9 cellular contexts compared by ENCODE assay signal in the genomic region with DNA sequence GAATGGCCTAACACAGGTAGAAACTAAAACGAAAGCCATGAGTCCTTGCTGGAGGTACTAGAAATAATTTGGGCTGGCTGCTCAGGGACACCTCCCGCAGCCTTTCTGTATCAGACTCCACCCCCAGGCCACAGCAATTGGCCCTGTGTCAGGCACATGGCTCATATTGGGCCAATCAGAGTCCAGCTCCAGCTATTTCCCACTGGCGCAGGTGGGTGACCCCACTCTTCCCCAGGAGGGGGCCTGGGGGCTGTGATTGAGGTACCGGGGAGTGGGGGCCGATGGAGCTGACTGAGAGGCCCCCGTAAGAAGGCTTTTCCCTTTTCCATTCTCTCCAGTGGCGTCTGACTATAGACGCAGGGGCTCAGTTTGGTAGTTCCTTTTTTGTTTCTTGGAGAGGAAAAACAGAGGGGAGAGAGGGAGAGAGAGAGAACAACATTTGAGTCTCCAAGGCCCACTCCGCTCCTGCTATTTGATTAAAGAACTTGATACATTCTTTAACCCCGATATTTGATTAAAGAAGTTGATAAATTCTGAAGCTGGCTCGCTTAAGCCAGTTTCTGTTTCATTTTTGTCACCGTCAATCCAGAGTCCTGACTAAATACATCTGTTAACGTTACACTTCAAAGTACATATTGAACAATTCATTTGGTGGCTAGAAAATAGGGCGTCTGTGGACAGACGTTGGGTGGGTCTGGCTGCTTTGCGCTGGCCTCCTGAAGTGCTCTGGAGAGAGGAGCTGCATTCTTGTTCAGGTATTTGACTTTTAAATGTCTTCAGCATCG. TPM values are rescaled to one million over a fixed set of nuclear protein-coding genes. Genes with fewer than 3 reads are reported as not detected.
DNase-seq lines count a peak whose midpoint lies in the region; ATAC-seq and TF ChIP-seq lines count a peak whose summit lies in the region.
"Had no signal": no experiment of that assay in that cellular context is flagged by ENCODE, and none has a peak within 500 bp of the region (broad histone marks: within the 10 kb centered on the region; RNA-seq: fewer than 3 reads in every experiment).

No MANE protein-coding gene starts in this region.

- H3K9ac ChIP-seq in fibroblast of lung (ENCODE audit: insufficient read depth, low read length) (no peak overlapping the region), subcutaneous abdominal adipose tissue (ENCODE audit: low read length in 5 of 5) (peak overlapping the region in 2 of 5 donors; percentile 4 to 24), mesenchymal stem cell (ENCODE audit: low read length) (no peak overlapping the region)

- no peak overlapping the region for H3K4ac ChIP-seq in mesenchymal stem cell (ENCODE audit: low read depth in 1 of 2, low read length in 2 of 2)

- H2BK15ac ChIP-seq in mesenchymal stem cell (ENCODE audit: low read depth, poor library complexity, severe bottlenecking): no peak overlapping the region

- no peaks in the 10 kb centered on the region for H3K36me3 Mint-ChIP-seq in GM23338 (ENCODE audit: low read depth)

- DNase-seq in GM23338 (ENCODE audit: low spot score): no peak
- peak; percentile 25 for DNase-seq in activated CD4-positive, alpha-beta T cell treated with anti-CD3 and anti-CD28 coated beads, Interleukin-2, amount 50 U/mL, for 1 hour
- DNase-seq in fibroblast of lung (ENCODE audit: low read depth in 2 of 2): no peak
- no peak for DNase-seq in mesenchymal stem cell
- DNase-seq in Right ventricle myocardium inferior (ENCODE audit: missing footprints): no peak
- no peak for DNase-seq in prostate gland (ENCODE audit: low spot score)

- H3K4me2 ChIP-seq in GM23338 (no peak overlapping the region), fibroblast of lung (ENCODE audit: extremely low read depth, insufficient read depth, low read length) (peak overlapping the region; percentile 58), mesenchymal stem cell (ENCODE audit: low read length, poor library complexity, severe bottlenecking) (no peak overlapping the region)

- H3K23ac ChIP-seq in mesenchymal stem cell (ENCODE audit: low read length in 2 of 2): no peak overlapping the region

- H3K4me3 ChIP-seq in GM23338 (no peak overlapping the region), fibroblast of lung (replicated peaks in 1 of 4; ENCODE audit: control extremely low read depth in 1 of 4, insufficient read depth in 1 of 4, low read depth in 3 of 4, low read length in 4 of 4) (peak overlapping the region in 2 of 4 experiments; percentile 4 to 17), subcutaneous abdominal adipose tissue (ENCODE audit: low read depth in 1 of 5, low read length in 5 of 5) (peak overlapping the region in 4 of 5 donors; percentile 10 to 20 (median 16)), mesenchymal stem cell (ENCODE audit: insufficient read depth in 1 of 2, low read depth in 1 of 2, low read length in 2 of 2) (peak overlapping the region in 1 of 2 experiments; percentile 49), prostate gland (no peak overlapping the region)

- H3K79me1 ChIP-seq in mesenchymal stem cell (replicated peaks; ENCODE audit: low read length, poor library complexity, severe bottlenecking): no peaks in the 10 kb centered on the region

- peaks cover 2% of the 10 kb centered on the region for H3K27me3 Mint-ChIP-seq in GM23338 (ENCODE audit: insufficient read depth, low read depth, poor library complexity)

- WGBS in mesenchymal stem cell: 91% methylated on average over 13 of the region's 17 CpGs
- 55% methylated on average over 17 of the region's 17 CpGs for WGBS in prostate gland

- TF ChIP-seq CTCF in GM23338 (conservative IDR thresholded peaks at IDR 0.05; ENCODE audit: low read depth in 2 of 2) (no peak), fibroblast of lung (conservative IDR thresholded peaks at IDR 0.05 in 1 of 2, IDR thresholded peaks at IDR 0.05 in 1 of 2; ENCODE audit: low read depth in 1 of 2, low read length in 2 of 2) (no peak), prostate gland (IDR thresholded peaks at IDR 0.05) (no peak)

- no peaks in the 10 kb centered on the region for H3K9me3 ChIP-seq in fibroblast of lung (ENCODE audit: control insufficient read depth, insufficient read depth, low read depth, low read length)
- no peaks in the 10 kb centered on the region for H3K9me3 ChIP-seq in subcutaneous abdominal adipose tissue (ENCODE audit: control insufficient read depth in 5 of 5, low read length in 5 of 5)
- no peaks in the 10 kb centered on the region for H3K9me3 ChIP-seq in mesenchymal stem cell (ENCODE audit: control insufficient read depth, low read length)
- no peaks in the 10 kb centered on the region for H3K9me3 ChIP-seq in prostate gland

- no peak overlapping the region for H4K8ac ChIP-seq in mesenchymal stem cell (ENCODE audit: low read length)

- H4K20me1 ChIP-seq in GM23338 (replicated peaks; ENCODE audit: insufficient read depth) (no peaks in the 10 kb centered on the region), fibroblast of lung (ENCODE audit: control insufficient read depth, extremely low read depth, insufficient read depth, low read length) (no peaks in the 10 kb centered on the region)

- no peaks in the 10 kb centered on the region for H3K9me2 ChIP-seq in GM23338 (ENCODE audit: insufficient read depth)

- no peak overlapping the region for H4K91ac ChIP-seq in mesenchymal stem cell (ENCODE audit: low read length)

- no peaks in the 10 kb centered on the region for H3K27me3 ChIP-seq in GM23338 (ENCODE audit: insufficient read depth)
- H3K27me3 ChIP-seq in fibroblast of lung (ENCODE audit: control insufficient read depth, insufficient read depth, low read length): no peaks in the 10 kb centered on the region
- H3K27me3 ChIP-seq in subcutaneous abdominal adipose tissue (ENCODE audit: control insufficient read depth in 5 of 5, insufficient read depth in 4 of 5, low read length in 5 of 5): peaks cover 9 to 15% (median 14%) of the 10 kb centered on the region in 5 donors
- peaks cover 0 to 4% of the 10 kb centered on the region in 2 experiments for H3K27me3 ChIP-seq in mesenchymal stem cell (ENCODE audit: control insufficient read depth in 1 of 2, insufficient read depth in 1 of 2, low read length in 2 of 2)
- no peaks in the 10 kb centered on the region for H3K27me3 ChIP-seq in prostate gland (replicated peaks; ENCODE audit: insufficient read depth)

- H3K27ac ChIP-seq in GM23338 (ENCODE audit: low read depth): no peak overlapping the region
- H3K27ac ChIP-seq in fibroblast of lung (ENCODE audit: insufficient read depth, low read length): no peak overlapping the region
- H3K27ac ChIP-seq in subcutaneous abdominal adipose tissue (ENCODE audit: low read depth, low read length): no peak overlapping the region
- no peak overlapping the region for H3K27ac ChIP-seq in mesenchymal stem cell (ENCODE audit: low read length, poor library complexity, severe bottlenecking)
- H3K27ac ChIP-seq in prostate gland: peak overlapping the region in 1 of 2 donors; percentile 23

- no peak overlapping the region for H2BK5ac ChIP-seq in mesenchymal stem cell (ENCODE audit: low read depth, low read length, poor library complexity, severe bottlenecking)

- no peak overlapping the region for H3K18ac ChIP-seq in mesenchymal stem cell (ENCODE audit: low read depth in 1 of 2, low read length in 2 of 2)

- H3K14ac ChIP-seq in mesenchymal stem cell (ENCODE audit: low read length in 2 of 2): no peak overlapping the region

- H2AFZ ChIP-seq in GM23338 (peak overlapping the region; percentile 1; the same call in 1 of the 2 replicates), fibroblast of lung (ENCODE audit: low read length) (no peak overlapping the region), mesenchymal stem cell (ENCODE audit: low read depth, low read length) (no peak overlapping the region)

- no peaks in the 10 kb centered on the region for H3F3A ChIP-seq in GM23338 (replicated peaks; ENCODE audit: low read depth)

- peaks cover 2% of the 10 kb centered on the region; the same call in 1 of the 3 replicates for H3K9me3 Mint-ChIP-seq in GM23338

- no peak overlapping the region for H2BK12ac ChIP-seq in mesenchymal stem cell (ENCODE audit: low read length in 2 of 2)

- H3K4me1 ChIP-seq in GM23338 (ENCODE audit: insufficient read depth) (no peaks in the 10 kb centered on the region), fibroblast of lung (ENCODE audit: control insufficient read depth, extremely low read depth, insufficient read depth, low read length) (peaks cover 13% of the 10 kb centered on the region), subcutaneous abdominal adipose tissue (ENCODE audit: control insufficient read depth in 5 of 5, insufficient read depth in 5 of 5, low read length in 5 of 5) (no peaks in the 10 kb centered on the region), mesenchymal stem cell (ENCODE audit: control insufficient read depth, insufficient read depth, low read depth, low read length) (peaks cover 11% of the 10 kb centered on the region), prostate gland (replicated peaks) (no peaks in the 10 kb centered on the region)

- no peak for ATAC-seq in GM23338
- ATAC-seq in Right ventricle myocardium inferior: no peak

- H3K4me1 Mint-ChIP-seq in GM23338: no peaks in the 10 kb centered on the region

- H3K36me3 ChIP-seq in GM23338 (ENCODE audit: insufficient read depth) (no peaks in the 10 kb centered on the region), fibroblast of lung (ENCODE audit: control insufficient read depth, insufficient read depth, low read length) (no peaks in the 10 kb centered on the region), subcutaneous abdominal adipose tissue (ENCODE audit: control insufficient read depth in 5 of 5, insufficient read depth in 5 of 5, low read length in 5 of 5) (no peaks in the 10 kb centered on the region), mesenchymal stem cell (ENCODE audit: control insufficient read depth in 1 of 2, insufficient read depth in 2 of 2, low read depth in 1 of 2, low read length in 2 of 2) (no peaks in the 10 kb centered on the region), prostate gland (no peaks in the 10 kb centered on the region)

- intact Hi-C loops in Right ventricle myocardium inferior (cut with DNase I) (no loop called here), prostate gland (cut with DNase I) (no loop called here)

- no peak overlapping the region for H3K27ac Mint-ChIP-seq in GM23338

- H3K4me3 Mint-ChIP-seq in GM23338: no peak overlapping the region

- H2BK120ac ChIP-seq in mesenchymal stem cell (ENCODE audit: low read depth, low read length): no peak overlapping the region

- H3K79me2 ChIP-seq in GM23338 (replicated peaks; ENCODE audit: insufficient read depth) (no peaks in the 10 kb centered on the region), fibroblast of lung (ENCODE audit: control insufficient read depth, insufficient read depth, low read length) (no peaks in the 10 kb centered on the region)

- no peak overlapping the region for H2AK5ac ChIP-seq in mesenchymal stem cell (ENCODE audit: low read length, severe bottlenecking)

- TF ChIP-seq POLR2A in prostate gland (IDR thresholded peaks at IDR 0.05): no peak

RNA-seq across cellular contexts. Expression of gene FOXL1, which starts 26.3 kb away (rescaled TPM):
- 0.12 and 0.31 TPM in 2 replicates for total RNA-seq in GM23338 (2014; rRNA removed; shearing (Covaris generic))
- 0.05 TPM in 1 of 2 replicates, not detected in the other for polyA plus RNA-seq in GM23338 (2016; fragmentation: Nextera tagmentation; extraction: Ambion mirVana)
- total RNA-seq in fibroblast of lung: 24.1 and 27.4 TPM in 2 replicates
- polyA plus RNA-seq in fibroblast of lung: 5.9 and 19.0 TPM in 2 replicates
- 9.4 and 31.1 TPM in 2 replicates for polyA plus RNA-seq in fibroblast of lung (2012)
- polyA minus RNA-seq in fibroblast of lung (ENCODE audit: low replicate concordance): 4.9 and 6.9 TPM in 2 replicates
- polyA plus RNA-seq in mesenchymal stem cell (2013, experiment 1 of 2): 10.5 TPM
- 11.8 TPM for polyA plus RNA-seq in mesenchymal stem cell (2013, experiment 2 of 2)
- total RNA-seq in Right ventricle myocardium inferior: 0.60 TPM
- total RNA-seq in prostate gland: 1 to 10 TPM in 1 of 2 donors, under 1 TPM in 1; 0.87 to 8.6 TPM
- total RNA-seq: T-helper 2 cell treated with Interferon-gamma antibody and Interleukin-4, amounts not matched to agents 100 ng/mL and 5 ng/mL, for 36 hours had no signal

RNA-seq across cellular contexts. Expression of gene FOXC2, which starts 38.0 kb away (rescaled TPM):
- not detected in 2 replicates for total RNA-seq in GM23338 (2014; rRNA removed; shearing (Covaris generic))
- 0.14 and 0.16 TPM in 2 replicates for polyA plus RNA-seq in GM23338 (2016; fragmentation: Nextera tagmentation; extraction: Ambion mirVana)
- 0.26 and 0.50 TPM in 2 replicates for total RNA-seq in fibroblast of lung
- 1.1 and 1.5 TPM in 2 replicates for polyA plus RNA-seq in fibroblast of lung
- 4.5 and 7.2 TPM in 2 replicates for polyA plus RNA-seq in fibroblast of lung (2012)
- polyA minus RNA-seq in fibroblast of lung (ENCODE audit: low replicate concordance): 1.6 and 1.9 TPM in 2 replicates
- 2.7 TPM for polyA plus RNA-seq in mesenchymal stem cell (2013, experiment 1 of 2)
- 2.8 TPM for polyA plus RNA-seq in mesenchymal stem cell (2013, experiment 2 of 2)
- total RNA-seq in Right ventricle myocardium inferior: 1.4 TPM
- 1 to 10 TPM in 1 of 2 donors, under 1 TPM in 1; 0.41 to 6.5 TPM for total RNA-seq in prostate gland
- total RNA-seq: fibroblast of villous mesenchyme; T-helper 2 cell treated with Interferon-gamma antibody and Interleukin-4, amounts not matched to agents 100 ng/mL and 5 ng/mL, for 36 hours had no signal

RNA-seq across cellular contexts. Expression of gene MTHFSD, which starts 49.6 kb away (rescaled TPM):
- 8.1 and 12.6 TPM in 2 replicates for total RNA-seq in GM23338 (2014; rRNA removed; shearing (Covaris generic))
- polyA plus RNA-seq in GM23338 (2016; fragmentation: Nextera tagmentation; extraction: Ambion mirVana) (7.2 and 9.7 TPM in 2 replicates), fibroblast of lung (11.4 and 13.1 TPM in 2 replicates)
- total RNA-seq in fibroblast of lung (13.6 and 19.3 TPM in 2 replicates), Right ventricle myocardium inferior (10.0 TPM), prostate gland (10 to 100 TPM; 23.7 to 43.8 TPM)
- 9.3 and 9.7 TPM in 2 replicates for polyA plus RNA-seq in fibroblast of lung (2012)
- polyA minus RNA-seq in fibroblast of lung (ENCODE audit: low replicate concordance): 5.9 and 16.3 TPM in 2 replicates
- polyA plus RNA-seq in mesenchymal stem cell (2013, experiment 1 of 2): 8.3 TPM
- polyA plus RNA-seq in mesenchymal stem cell (2013, experiment 2 of 2): 6.8 TPM

Comparison
In these comparisons a context has a peak if more than half of its experiments do, and no peak if none do; other contexts are left out.
1. H3K4me3 ChIP-seq: peak in subcutaneous abdominal adipose tissue (4 of 5); none in GM23338 (single experiment) and prostate gland (0 of 2).